11 cellular contexts compared by ENCODE assay signal in the genomic region with DNA sequence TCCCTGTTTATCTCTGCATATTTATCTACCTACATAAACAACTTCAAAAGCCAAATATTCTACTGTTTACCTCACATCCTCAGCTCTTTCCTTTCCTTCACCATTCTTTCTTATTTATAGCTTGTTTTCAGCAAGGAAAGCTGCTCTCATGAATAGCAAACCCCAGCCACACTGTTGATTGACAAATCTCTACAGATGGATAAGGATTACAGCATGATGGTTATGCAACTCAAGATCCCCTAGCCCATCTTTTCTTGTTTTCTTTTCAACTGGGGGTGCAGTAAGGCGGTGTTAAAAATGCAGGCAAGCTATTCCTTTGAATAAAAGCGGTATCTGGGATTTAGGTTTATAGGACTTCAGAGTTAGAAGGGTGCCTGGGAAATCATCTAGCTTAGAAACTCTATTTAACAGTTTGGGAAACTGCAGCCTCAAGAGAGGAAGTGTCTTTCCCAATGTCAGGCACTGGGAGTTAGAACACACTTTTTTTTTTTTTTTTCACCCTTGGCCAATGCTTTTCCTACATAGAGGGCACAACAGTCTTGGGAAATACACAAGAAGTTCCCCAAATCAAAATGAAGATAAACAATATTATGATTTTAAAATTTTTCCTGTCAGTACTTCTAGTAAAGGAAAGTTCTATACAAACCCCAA. TPM values are rescaled to one million over a fixed set of nuclear protein-coding genes. Genes with fewer than 3 reads are reported as not detected.
DNase-seq lines count a peak whose midpoint lies in the region; ATAC-seq, FAIRE-seq and TF ChIP-seq lines count a peak whose summit lies in the region.
"Had no signal": no experiment of that assay in that cellular context is flagged by ENCODE, and none has a peak within 500 bp of the region (broad histone marks: within the 10 kb centered on the region; RNA-seq: fewer than 3 reads in every experiment).

No MANE protein-coding gene starts in this region.

- FAIRE-seq in A549 (lab: Jason Lieb, UNC) (no peak), endothelial cell of umbilical vein (lab: Jason Lieb, UNC) (no peak), RCC 7860 (lab: Jason Lieb, UNC) (no peak)

- WGBS in A549 (ENCODE audit: missing lambda C conversion rate), result 78% methylated on average over 2 of the region's 2 CpGs

- peaks cover 9 to 12% of the 10 kb centered on the region in 2 experiments for H3K36me3 ChIP-seq in endothelial cell of umbilical vein (ENCODE audit: control insufficient read depth in 2 of 2, extremely low read depth in 1 of 2, insufficient read depth in 2 of 2, low read length in 2 of 2)

- POLR2A ChIA-PET in A549 (lab: Yijun Ruan, JAX), result interaction anchor here (0.8 to 1.5 kb wide), 2 partner anchors 15 to 24 kb away, joined by 3 to 5 read pairs; no protein-coding TSS in a partner anchor
- POLR2A ChIA-PET in endothelial cell of umbilical vein (lab: Charles Lee), result interaction anchor here (0.6 to 3.5 kb wide), 9 partner anchors 8 to 57 kb away, joined by 3 to 19 read pairs (median 7); no protein-coding TSS in a partner anchor

- H3K36me3 Mint-ChIP-seq in neural crest cell (ENCODE audit: low read depth), result no peaks in the 10 kb centered on the region

- H3K9me1 ChIP-seq in endothelial cell of umbilical vein (replicated peaks; ENCODE audit: control insufficient read depth, extremely low read depth, insufficient read depth, low read length), result no peaks in the 10 kb centered on the region

- no peaks in the 10 kb centered on the region for H3K9me3 ChIP-seq in A549
- H3K9me3 ChIP-seq in endothelial cell of umbilical vein (replicated peaks; ENCODE audit: control insufficient read depth, insufficient read depth, low read length), result no peaks in the 10 kb centered on the region

- H4K20me1 ChIP-seq in endothelial cell of umbilical vein (replicated peaks; ENCODE audit: control insufficient read depth, extremely low read depth, insufficient read depth, low read length), result no peaks in the 10 kb centered on the region

- peak overlapping the region; percentile 95 for H3K9ac ChIP-seq in endothelial cell of umbilical vein (replicated peaks; ENCODE audit: extremely low read depth, insufficient read depth, low read length)

- TF ChIP-seq EP300 in A549 (IDR thresholded peaks at IDR 0.05), result no peak

- H3K4me2 ChIP-seq in A549 (peak overlapping the region; percentile 79), endothelial cell of umbilical vein (ENCODE audit: insufficient read depth, low read length) (peak overlapping the region; percentile 90)

- no peaks in the 10 kb centered on the region for H3K9me3 Mint-ChIP-seq in neural crest cell
- H3K9me3 Mint-ChIP-seq: activated T-helper 2 cell treated with anti-CD3 and anti-CD28 coated beads, Interferon-gamma antibody, Interleukin-2, Interleukin-4, amounts not matched to agents 10 μg/mL and 5 μg/mL and 100 μg/mL, durations not matched to agents 14 hours and 24 hours and 36 hours; CD4-positive, alpha-beta T cell had no signal

- H3K27me3 ChIP-seq in endothelial cell of umbilical vein (ENCODE audit: control insufficient read depth in 2 of 2, insufficient read depth in 2 of 2, low read length in 2 of 2), result no peaks in the 10 kb centered on the region

- no peak overlapping the region for H2AFZ ChIP-seq in endothelial cell of umbilical vein (ENCODE audit: low read depth, low read length)

- H3K4me1 ChIP-seq in A549 (peaks cover 39% of the 10 kb centered on the region), endothelial cell of umbilical vein (ENCODE audit: control insufficient read depth, extremely low read depth, insufficient read depth, low read length) (peaks cover 63% of the 10 kb centered on the region)

- peak overlapping the region; percentile 96 for H3K4me3 Mint-ChIP-seq in neural crest cell
- H3K4me3 Mint-ChIP-seq: CD4-positive, alpha-beta T cell; T-helper 17 cell had no signal

- dilution Hi-C loops in endothelial cell of umbilical vein (cut with MboI; ENCODE audit: extremely low pct_ligation_motif_present, low sequenced_read_pairs), result no loop called here

- H3K27ac ChIP-seq in A549, result peak overlapping the region; percentile 70 to 86
- peak overlapping the region; percentile 84 for H3K27ac ChIP-seq in endothelial cell of umbilical vein (ENCODE audit: insufficient read depth, low read depth, low read length)

- TF ChIP-seq POLR2A in A549 (IDR thresholded peaks at IDR 0.05; ENCODE audit: low read length) (no peak), endothelial cell of umbilical vein (IDR thresholded peaks at IDR 0.05; ENCODE audit: low read depth, low read length) (no peak)

- intact Hi-C loops in endothelial cell of umbilical vein (cut with micrococcal nuclease) (loop anchor here (2.0 kb wide), 1 partner anchor 87 kb away; the partner anchor contains the start of gene G3BP1), left colon (cut with DNase I, micrococcal nuclease) (no loop called here)

- no peak overlapping the region for H3K4me3 ChIP-seq in A549
- peak overlapping the region; percentile 73 to 98 (median 89) for H3K4me3 ChIP-seq in endothelial cell of umbilical vein (replicated peaks in 1 of 3; ENCODE audit: insufficient read depth in 1 of 3, low read depth in 1 of 3, low read length in 3 of 3)

- TF ChIP-seq CTCF in A549 (IDR thresholded peaks at IDR 0.05), result no peak
- TF ChIP-seq CTCF in endothelial cell of umbilical vein (IDR thresholded peaks at IDR 0.05; ENCODE audit: extremely low read depth in 1 of 2, insufficient read depth in 1 of 2, low read depth in 1 of 2, low read length in 2 of 2), result no peak
- TF ChIP-seq CTCF in neural crest cell (conservative IDR thresholded peaks at IDR 0.05), result no peak

- no peaks in the 10 kb centered on the region for H3K27me3 Mint-ChIP-seq in neural crest cell (ENCODE audit: low read depth)

- peaks cover 56% of the 10 kb centered on the region for H3K4me1 Mint-ChIP-seq in neural crest cell

- H3K79me2 ChIP-seq in endothelial cell of umbilical vein (ENCODE audit: control insufficient read depth, insufficient read depth, low read length), result peaks cover 80% of the 10 kb centered on the region

- no peak for ATAC-seq in A549
- ATAC-seq in left colon, result no peak
- ATAC-seq: T-helper 17 cell had no signal

- DNase-seq in A549 (ENCODE audit: low read depth in 1 of 2, low spot score in 1 of 2) (no peak), MV-4-11 (lab: John Stamatoyannopoulos, UW) (peak; percentile 39), endothelial cell of umbilical vein (ENCODE audit: low read depth, low spot score) (peak; percentile 25), neural crest cell (ENCODE audit: low read depth, low spot score) (no peak), NCI-H1092 treated with DMSO at 0.1 percent for 48 hours (lab: John Stamatoyannopoulos, UW) (no peak), left colon (no peak), RCC 7860 (ENCODE audit: low spot score) (no peak)
- no peak for DNase-seq in activated CD4-positive, CD25-positive, alpha-beta regulatory T cell (lab: John Stamatoyannopoulos, UW)
- DNase-seq: CD4-positive, alpha-beta T cell; T-helper 17 cell had no signal

- H3K27ac Mint-ChIP-seq in neural crest cell (ENCODE audit: unreplicated experiment), result no peak overlapping the region
- H3K27ac Mint-ChIP-seq: activated T-helper 2 cell treated with anti-CD3 and anti-CD28 coated beads, Interferon-gamma antibody, Interleukin-2, Interleukin-4, amounts not matched to agents 10 μg/mL and 5 μg/mL and 100 μg/mL, durations not matched to agents 14 hours and 24 hours and 36 hours; CD4-positive, alpha-beta T cell; T-helper 17 cell had no signal

- TF ChIP-seq RAD21 in A549 (conservative IDR thresholded peaks at IDR 0.05 in 1 of 2, IDR thresholded peaks at IDR 0.05 in 1 of 2), result no peak

- CTCF ChIA-PET in A549 (lab: Yijun Ruan, JAX), result interaction anchor here (0.9 to 5.3 kb wide), 13 partner anchors 10 to 237 kb away, joined by 3 to 26 read pairs (median 4); partner anchors contain the start of gene SLC36A1
- CTCF ChIA-PET in endothelial cell of umbilical vein (lab: Charles Lee), result interaction anchor here (0.8 to 6.5 kb wide), 9 partner anchors 8 to 57 kb away, joined by 3 to 59 read pairs (median 11); no protein-coding TSS in a partner anchor

- BruUV-seq in endothelial cell of umbilical vein (replicated peaks; lab: Mats Ljungman, UMichigan), result no TSS peak

TF ChIP-seq in A549, 52 proteins besides CTCF, POLR2A, EP300 and RAD21 (continues in another document):
- TF ChIP-seq GATA3 (IDR thresholded peaks at IDR 0.05; ENCODE audit: borderline replicate concordance), result no peak
- TF ChIP-seq, protein P1, sequence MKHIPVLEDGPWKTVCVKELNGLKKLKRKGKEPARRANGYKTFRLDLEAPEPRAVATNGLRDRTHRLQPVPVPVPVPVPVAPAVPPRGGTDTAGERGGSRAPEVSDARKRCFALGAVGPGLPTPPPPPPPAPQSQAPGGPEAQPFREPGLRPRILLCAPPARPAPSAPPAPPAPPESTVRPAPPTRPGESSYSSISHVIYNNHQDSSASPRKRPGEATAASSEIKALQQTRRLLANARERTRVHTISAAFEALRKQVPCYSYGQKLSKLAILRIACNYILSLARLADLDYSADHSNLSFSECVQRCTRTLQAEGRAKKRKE (CRISPR knock-in tag; IDR thresholded peaks at IDR 0.05; ENCODE audit: low read depth), result no peak

TF ChIP-seq in endothelial cell of umbilical vein, 7 proteins besides CTCF, POLR2A, EP300 and RAD21 (continues in another document):
- TF ChIP-seq GATA2 (IDR thresholded peaks at IDR 0.05; ENCODE audit: insufficient read depth, insufficient read length, low read depth, low read length), result no peak
- TF ChIP-seq JUN (IDR thresholded peaks at IDR 0.05; ENCODE audit: borderline replicate concordance, insufficient read depth, insufficient read length, low read depth), result no peak
- TF ChIP-seq, protein P2, sequence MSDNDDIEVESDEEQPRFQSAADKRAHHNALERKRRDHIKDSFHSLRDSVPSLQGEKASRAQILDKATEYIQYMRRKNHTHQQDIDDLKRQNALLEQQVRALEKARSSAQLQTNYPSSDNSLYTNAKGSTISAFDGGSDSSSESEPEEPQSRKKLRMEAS (IDR thresholded peaks at IDR 0.05; ENCODE audit: insufficient read depth, insufficient read length), result no peak

RNA-seq across cellular contexts. Expression of gene SPARC, which starts 2.7 kb away (rescaled TPM):
- 23.1 and 33.8 TPM in 2 replicates for polyA plus RNA-seq in A549 (2011; rRNA removed)
- polyA plus RNA-seq in A549 (2012; cell fraction: cytosol; rRNA removed), result 27.1 and 30.5 TPM in 2 replicates
- polyA plus RNA-seq in A549 (2012; cell fraction: nucleus; rRNA removed), result 27.8 and 33.0 TPM in 2 replicates
- 29.1 to 53.4 TPM (median 45.7 TPM) in 3 replicates for polyA plus RNA-seq in A549 (2017; fragmentation: RNase III; extraction: RNeasy Plus Mini Kit Qiagen cat#74134 plus additional on column Dnase treatment)
- 30.9 and 41.1 TPM in 2 replicates for polyA minus RNA-seq in A549 (2011; rRNA and poly(A)+ RNA removed)
- total RNA-seq in endothelial cell of umbilical vein, result 3,114 and 3,174 TPM in 2 replicates
- 2,962 and 4,504 TPM in 2 replicates for polyA plus RNA-seq in endothelial cell of umbilical vein
- 4,210 and 4,435 TPM in 2 replicates for polyA plus RNA-seq in endothelial cell of umbilical vein (2011; cell fraction: cytosol; rRNA removed)
- polyA plus RNA-seq in endothelial cell of umbilical vein (2011; cell fraction: nucleus; rRNA removed), result 2,027 and 2,207 TPM in 2 replicates
- polyA plus RNA-seq in endothelial cell of umbilical vein (2012), result 2,846 and 4,039 TPM in 2 replicates
- 3,279 and 4,325 TPM in 2 replicates for polyA minus RNA-seq in endothelial cell of umbilical vein
- polyA minus RNA-seq in endothelial cell of umbilical vein (2011; cell fraction: cytosol; rRNA and poly(A)+ RNA removed), result not detected
- 606 and 627 TPM in 2 replicates for polyA minus RNA-seq in endothelial cell of umbilical vein (2011; cell fraction: nucleus; rRNA and poly(A)+ RNA removed)
- 422 and 435 TPM in 2 replicates for total RNA-seq in neural crest cell
- total RNA-seq in left colon, result 100 to 1,000 TPM in 1 of 2 donors, 10 to 100 TPM in 1; 91.3 to 178 TPM

Comparison
In these comparisons a context has a peak if more than half of its experiments do, and no peak if none do; other contexts are left out.
1. DNase-seq: peak in MV-4-11 (single experiment) and endothelial cell of umbilical vein (single experiment); none in A549 (0 of 2), neural crest cell (single experiment), activated CD4-positive, CD25-positive, alpha-beta regulatory T cell (0 of 4), NCI-H1092 treated with DMSO at 0.1 percent for 48 hours (single experiment), left colon (0 of 2) and RCC 7860 (single experiment).